In the genomic region with DNA sequence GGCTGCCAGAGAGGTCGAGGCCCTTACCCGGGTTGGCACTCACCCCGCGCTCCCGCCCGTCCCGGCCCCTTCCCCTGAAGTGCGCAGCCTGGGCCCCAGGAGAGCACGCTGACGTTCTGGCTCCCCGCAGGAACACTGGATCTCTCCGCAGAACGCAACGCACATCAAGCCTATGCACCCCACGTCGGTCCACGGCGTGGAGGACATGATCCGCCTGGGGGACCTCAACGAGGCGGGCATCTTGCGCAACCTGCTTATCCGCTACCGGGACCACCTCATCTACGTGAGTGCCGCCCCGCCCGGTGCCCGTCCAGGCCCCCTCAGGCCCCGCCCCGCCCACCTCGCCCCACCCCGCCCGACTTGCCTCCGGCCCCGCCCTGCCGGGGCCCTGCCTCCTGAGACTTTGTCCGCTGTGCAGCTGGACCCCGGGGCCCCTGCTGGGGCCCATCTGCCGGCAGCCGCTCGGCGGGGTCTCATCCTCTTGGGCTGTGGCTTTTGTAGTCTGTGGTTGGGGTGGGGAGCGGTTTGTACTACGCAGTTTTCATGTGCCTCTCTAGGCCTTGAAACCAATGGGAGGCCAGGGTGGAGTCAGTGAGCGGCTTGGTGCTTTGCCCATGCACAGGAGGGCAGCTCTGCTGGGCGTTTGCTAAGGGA, we compare ENCODE assay signal across 9 cellular contexts. TPM values are rescaled to one million over a fixed set of nuclear protein-coding genes. Genes with fewer than 3 reads are reported as not detected.
DNase-seq lines count a peak whose midpoint lies in the region; ATAC-seq, FAIRE-seq and TF ChIP-seq lines count a peak whose summit lies in the region.
"Had no signal": no experiment of that assay in that cellular context is flagged by ENCODE, and none has a peak within 500 bp of the region (broad histone marks: within the 10 kb centered on the region; RNA-seq: fewer than 3 reads in every experiment).

No MANE protein-coding gene starts in this region.

- H3K36me3 Mint-ChIP-seq in natural killer cell = no peaks in the 10 kb centered on the region

- TF ChIP-seq CTCF in bronchial epithelial cell (IDR thresholded peaks at IDR 0.05; ENCODE audit: insufficient read depth, low read length, severe bottlenecking) (no peak), natural killer cell (IDR thresholded peaks at IDR 0.05) (no peak), breast epithelium (IDR thresholded peaks at IDR 0.05) (no peak)

- H3K36me3 ChIP-seq in bronchial epithelial cell (ENCODE audit: control insufficient read depth, insufficient read depth, low read length) = no peaks in the 10 kb centered on the region
- H3K36me3 ChIP-seq in breast epithelium = no peaks in the 10 kb centered on the region

- H3K27ac ChIP-seq in breast epithelium = no peak overlapping the region

- FAIRE-seq in GM12892 (lab: Jason Lieb, UNC) (peak; percentile 80), bronchial epithelial cell (lab: Jason Lieb, UNC) (no peak)
- FAIRE-seq: endothelial cell of umbilical vein had no signal

- ATAC-seq in natural killer cell = peak; percentile 40 to 71 (median 60)

- H3K4me1 ChIP-seq in breast epithelium = no peaks in the 10 kb centered on the region

- peaks cover 10% of the 10 kb centered on the region for H3K27me3 ChIP-seq in bronchial epithelial cell (ENCODE audit: control insufficient read depth, insufficient read depth, low read length)
- H3K27me3 ChIP-seq in breast epithelium = no peaks in the 10 kb centered on the region

- H3K27me3 Mint-ChIP-seq in natural killer cell (ENCODE audit: low read depth in 2 of 2) = peaks cover 24 to 27% of the 10 kb centered on the region in 2 donors

- TF ChIP-seq POLR2A in GM12892 (IDR thresholded peaks at IDR 0.05; ENCODE audit: low read depth, low read length) (no peak), breast epithelium (IDR thresholded peaks at IDR 0.05) (no peak)

- H3K4me1 Mint-ChIP-seq in natural killer cell = peaks cover 28 to 49% of the 10 kb centered on the region in 2 donors

- H3K4me3 ChIP-seq in bronchial epithelial cell (ENCODE audit: low read depth, low read length) (peak overlapping the region; percentile 26), breast epithelium (peak overlapping the region in 1 of 3 donors; percentile 10)

- peak overlapping the region in 1 of 2 donors; percentile 29 for H3K27ac Mint-ChIP-seq in natural killer cell

- DNase-seq in GM12892 (ENCODE audit: insufficient read length) (peak; percentile 43), NOMO-1 treated with dmso at 0.1 percent for 144 hours (lab: John Stamatoyannopoulos, UW; ENCODE audit: unreplicated experiment) (peak; percentile 28), bronchial epithelial cell (ENCODE audit: low read depth) (no peak), natural killer cell (no peak), NCI-H1105 treated with DMSO at 0.1 percent for 48 hours (lab: John Stamatoyannopoulos, UW) (no peak), kidney glomerular epithelial cell (lab: John Stamatoyannopoulos, UW) (no peak), breast epithelium (ENCODE audit: low spot score in 2 of 2) (no peak), T1000 (lab: John Stamatoyannopoulos, UW) (no peak)

- no peaks in the 10 kb centered on the region for H3K9me3 ChIP-seq in breast epithelium

- intact Hi-C loops in natural killer cell (cut with micrococcal nuclease) (no loop called here), breast epithelium (cut with DNase I; ENCODE audit: low total_unique reads) (no loop called here)

- peak overlapping the region; percentile 75 for H3K4me3 Mint-ChIP-seq in natural killer cell

- no peaks in the 10 kb centered on the region for H3K9me3 Mint-ChIP-seq in natural killer cell

RNA-seq across cellular contexts. Expression of gene MYO7A, which starts 19.7 kb away (rescaled TPM):
- 0.06 TPM for polyA plus RNA-seq in GM12892 (2012; ENCODE audit: missing spikeins)
- total RNA-seq in bronchial epithelial cell (under 0.01 and 0.13 TPM in 2 replicates), natural killer cell (1 to 10 TPM in 1 of 3 donors, under 1 TPM in 2; 0.20 to 1.1 (median 0.68) TPM), breast epithelium (10 to 100 TPM in 1 of 3 donors, 1 to 10 TPM in 2; 4.3 to 23.5 (median 4.5) TPM)

RNA-seq across cellular contexts. Expression of gene OMP, which starts 45.2 kb away (rescaled TPM):
- not detected for polyA plus RNA-seq in GM12892 (2012; ENCODE audit: missing spikeins)
- not detected in 2 replicates for total RNA-seq in bronchial epithelial cell
- total RNA-seq in natural killer cell = 1 to 10 TPM in 1 of 3 donors, under 1 TPM in 2; 0.82 to 1.4 (median 0.85) TPM
- not detected for total RNA-seq in breast epithelium
- polyA plus RNA-seq: endothelial cell of umbilical vein had no signal

Comparison
In these comparisons a context has a peak if more than half of its experiments do, and no peak if none do; other contexts are left out.
1. DNase-seq: peak in GM12892 (single experiment) and NOMO-1 treated with dmso at 0.1 percent for 144 hours (single experiment); none in bronchial epithelial cell (single experiment), natural killer cell (single experiment), NCI-H1105 treated with DMSO at 0.1 percent for 48 hours (single experiment), kidney glomerular epithelial cell (single experiment), breast epithelium (0 of 2) and T1000 (single experiment).